15 cellular contexts compared by ENCODE assay signal in the genomic region with DNA sequence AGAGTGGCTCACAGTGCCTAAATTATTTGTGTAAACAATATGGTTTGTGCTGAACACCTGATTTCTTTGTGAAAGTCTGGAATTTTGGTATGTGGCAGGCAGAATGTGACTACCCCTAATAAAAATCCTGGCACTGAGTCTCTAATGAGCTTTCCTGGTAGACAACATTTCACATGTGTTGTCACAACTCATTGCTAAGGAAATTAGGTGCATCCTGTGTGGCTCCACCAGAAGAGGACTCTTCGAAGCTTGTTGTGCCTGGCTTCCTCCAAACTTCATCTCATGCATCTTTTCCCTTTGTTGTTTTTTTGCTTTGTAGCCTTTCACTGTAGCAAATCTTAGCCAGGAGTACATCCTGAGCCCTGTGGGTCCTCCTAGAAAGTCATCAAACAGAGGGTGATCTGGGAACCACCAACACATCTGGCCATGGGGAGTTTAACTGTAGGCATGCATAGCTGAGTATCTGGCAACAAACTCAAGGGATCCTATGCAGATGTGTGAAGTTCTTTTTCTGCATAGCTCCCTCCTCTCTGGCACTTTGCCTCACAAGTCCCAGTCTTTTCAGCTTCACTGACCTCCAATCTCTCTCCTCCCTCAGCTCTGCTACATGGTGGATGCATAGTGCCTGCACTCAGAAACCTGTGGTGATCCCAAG. TPM values are rescaled to one million over a fixed set of nuclear protein-coding genes. Genes with fewer than 3 reads are reported as not detected.
DNase-seq lines count a peak whose midpoint lies in the region; ATAC-seq and TF ChIP-seq lines count a peak whose summit lies in the region.
"Had no signal": no experiment of that assay in that cellular context is flagged by ENCODE, and none has a peak within 500 bp of the region (broad histone marks: within the 10 kb centered on the region; RNA-seq: fewer than 3 reads in every experiment).

No MANE protein-coding gene starts in this region.

- peaks cover 25% of the 10 kb centered on the region for H3K36me3 Mint-ChIP-seq in T-helper 1 cell treated with Interleukin-12 subunit alpha and Interleukin-12 subunit beta and Interleukin-4 antibody, amounts not matched to agents 30 μg/mL and 1 μg/mL, for 36 hours (ENCODE audit: low read depth)
- H3K36me3 Mint-ChIP-seq in activated B cell treated with CpG ODN at 0.5 μM for 24 hours (ENCODE audit: low read depth): peaks cover 2% of the 10 kb centered on the region

- POLR2A ChIA-PET in activated B cell treated with CpG ODN at 0.5 μM for 24 hours (lab: Charles Lee): interaction anchor here (0.7 to 4.8 kb wide), 6 partner anchors 8 to 169 kb away, joined by 3 to 56 read pairs (median 4); partner anchors contain the start of gene SERTAD2

- H3K9me3 Mint-ChIP-seq in T-helper 1 cell treated with Interleukin-12 subunit alpha and Interleukin-12 subunit beta and Interleukin-4 antibody, amounts not matched to agents 30 μg/mL and 1 μg/mL, for 36 hours: peaks cover 17% of the 10 kb centered on the region
- H3K9me3 Mint-ChIP-seq in activated B cell treated with CpG ODN at 0.5 μM for 24 hours: peaks cover 3% of the 10 kb centered on the region

- DNase-seq in T-helper 1 cell: no peak
- DNase-seq in activated B cell treated with CpG ODN at 0.5 μM for 24 hours: no peak
- DNase-seq in fibroblast of pulmonary artery (ENCODE audit: low read depth): peak; percentile 18
- DNase-seq in renal cortical epithelial cell (ENCODE audit: low read depth): peak; percentile 78
- no peak for DNase-seq in NOMO-1 treated with DMSO at 0.1 percent for 48 hours (lab: John Stamatoyannopoulos, UW; ENCODE audit: unreplicated experiment)
- no peak for DNase-seq in OCI-M2 (lab: John Stamatoyannopoulos, UW; ENCODE audit: unreplicated experiment)
- DNase-seq in NCI-H1092 (lab: John Stamatoyannopoulos, UW): no peak
- DNase-seq: activated T-cell treated with anti-CD3 and anti-CD28 coated beads, Interleukin-2, amount 50 U/mL, for 48 hours; DMS153; H7; NCI-H2171; ovary had no signal

- no peaks in the 10 kb centered on the region for H3K27me3 Mint-ChIP-seq in T-helper 1 cell treated with Interleukin-12 subunit alpha and Interleukin-12 subunit beta and Interleukin-4 antibody, amounts not matched to agents 30 μg/mL and 1 μg/mL, for 36 hours (ENCODE audit: low read depth)
- no peaks in the 10 kb centered on the region for H3K27me3 Mint-ChIP-seq in activated B cell treated with CpG ODN at 0.5 μM for 24 hours

- H3K4me3 ChIP-seq in fibroblast of pulmonary artery (replicated peaks; ENCODE audit: low read depth, low read length): no peak overlapping the region
- H3K4me3 ChIP-seq: ovary had no signal

- peaks cover 49% of the 10 kb centered on the region for H3K4me1 Mint-ChIP-seq in T-helper 1 cell treated with Interleukin-12 subunit alpha and Interleukin-12 subunit beta and Interleukin-4 antibody, amounts not matched to agents 30 μg/mL and 1 μg/mL, for 36 hours (ENCODE audit: low read depth)
- H3K4me1 Mint-ChIP-seq in activated B cell treated with CpG ODN at 0.5 μM for 24 hours: peaks cover 48% of the 10 kb centered on the region

- CTCF ChIA-PET in activated B cell treated with CpG ODN at 0.5 μM for 24 hours (lab: Charles Lee): interaction anchor here (0.9 to 1.0 kb wide), 2 partner anchors 9 to 50 kb away, joined by 4 to 7 read pairs; no protein-coding TSS in a partner anchor

- H3K27ac Mint-ChIP-seq in T-helper 1 cell treated with Interleukin-12 subunit alpha and Interleukin-12 subunit beta and Interleukin-4 antibody, amounts not matched to agents 30 μg/mL and 1 μg/mL, for 36 hours: peak overlapping the region; percentile 76
- H3K27ac Mint-ChIP-seq in activated B cell treated with CpG ODN at 0.5 μM for 24 hours: peak overlapping the region; percentile 36
- H3K27ac Mint-ChIP-seq: mesothelial cell of epicardium had no signal

- H3K4me3 Mint-ChIP-seq in T-helper 1 cell treated with Interleukin-12 subunit alpha and Interleukin-12 subunit beta and Interleukin-4 antibody, amounts not matched to agents 30 μg/mL and 1 μg/mL, for 36 hours: no peak overlapping the region
- no peak overlapping the region for H3K4me3 Mint-ChIP-seq in activated B cell treated with CpG ODN at 0.5 μM for 24 hours
- H3K4me3 Mint-ChIP-seq: brain, mesothelial cell of epicardium had no signal

- no peak for ATAC-seq in activated B cell treated with CpG ODN at 0.5 μM for 24 hours (ENCODE audit: low read depth)

- TF ChIP-seq CTCF in activated B cell treated with CpG ODN at 0.5 μM for 24 hours (IDR thresholded peaks at IDR 0.05) (no peak), fibroblast of pulmonary artery (IDR thresholded peaks at IDR 0.05; ENCODE audit: low read length, missing control alignments) (no peak)

- intact Hi-C loops in activated B cell treated with CpG ODN at 0.5 μM for 24 hours (cut with micrococcal nuclease): no loop called here

RNA-seq across cellular contexts. Expression of gene SERTAD2, which starts 42.1 kb away (rescaled TPM):
- total RNA-seq in activated B cell treated with CpG ODN at 0.5 μM for 24 hours (45.6 and 47.3 TPM in 2 replicates), renal cortical epithelial cell (8.9 and 21.3 TPM in 2 replicates)

Comparison
In these comparisons a context has a peak if more than half of its experiments do, and no peak if none do; other contexts are left out.
1. DNase-seq: peak in fibroblast of pulmonary artery (single experiment) and renal cortical epithelial cell (single experiment); none in T-helper 1 cell (0 of 5), activated B cell treated with CpG ODN at 0.5 μM for 24 hours (single experiment), NOMO-1 treated with DMSO at 0.1 percent for 48 hours (single experiment), OCI-M2 (single experiment) and NCI-H1092 (single experiment).